In the genomic region with DNA sequence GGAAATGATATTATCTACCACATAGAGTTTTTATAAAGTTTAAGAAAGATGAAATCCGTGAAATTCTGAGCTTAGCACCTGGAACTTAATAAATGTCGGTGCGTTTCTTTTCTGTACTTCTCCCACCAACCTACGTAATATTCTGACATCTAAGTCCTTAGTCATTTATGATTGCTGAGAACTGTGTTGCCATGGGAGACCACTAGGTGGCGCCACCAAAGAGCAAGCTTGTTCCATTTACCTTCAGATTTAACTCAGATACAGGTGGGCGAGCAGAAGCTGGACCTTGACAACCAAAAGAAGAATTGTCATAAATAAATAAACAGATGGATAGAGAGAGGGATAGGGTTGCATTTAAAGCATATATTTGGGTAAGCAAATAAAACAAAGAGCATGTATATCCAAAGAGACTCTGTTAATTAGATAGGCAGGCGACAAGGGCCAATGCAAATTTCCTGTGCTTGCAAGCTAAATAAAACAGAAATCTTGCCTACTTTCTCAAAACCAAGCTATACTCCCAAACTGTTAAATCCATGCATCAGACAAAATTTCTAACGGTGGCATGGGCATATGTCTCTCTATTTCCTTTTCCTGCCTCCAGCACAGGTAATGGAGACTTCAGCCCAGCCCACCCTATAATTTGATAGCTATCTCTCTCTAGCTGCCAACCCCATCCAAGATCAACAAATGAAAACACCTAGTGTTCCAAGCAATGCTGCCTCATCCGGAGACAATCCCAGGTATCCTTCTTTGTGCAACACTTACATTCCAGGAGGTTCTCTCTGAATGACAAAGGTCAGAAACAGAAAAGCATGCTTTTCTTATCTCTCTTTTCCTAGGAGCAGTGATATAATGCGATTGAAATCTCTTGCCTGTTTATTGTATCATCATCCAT, we compare ENCODE assay signal across 9 cellular contexts.
DNase-seq lines count a peak whose midpoint lies in the region; ATAC-seq and TF ChIP-seq lines count a peak whose summit lies in the region.
"Had no signal": no experiment of that assay in that cellular context is flagged by ENCODE, and none has a peak within 500 bp of the region (broad histone marks: within the 10 kb centered on the region; RNA-seq: fewer than 3 reads in every experiment).

No MANE protein-coding gene starts in this region.

- peaks cover 18% of the 10 kb centered on the region; the same call in 1 of the 2 replicates for H3F3A ChIP-seq in GM23248 (ENCODE audit: insufficient read depth)

- no peaks in the 10 kb centered on the region for H3K9me2 ChIP-seq in GM23248 (ENCODE audit: insufficient read depth)

- no peak overlapping the region for H3K27ac ChIP-seq in GM23248
- no peak overlapping the region for H3K27ac ChIP-seq in CD4-positive, alpha-beta memory T cell (ENCODE audit: low read depth, low read length)
- H3K27ac ChIP-seq: BLaER1 treated with 17β-estradiol and CSF1 and Interleukin-3, amounts not matched to agents 10 nM and 100 nM had no signal

- in situ Hi-C loops in GM23248 (cut with MboI), result no loop called here

- H3K9ac ChIP-seq in GM23248, result no peak overlapping the region
- H3K9ac ChIP-seq: BLaER1 treated with 17β-estradiol and CSF1 and Interleukin-3, amounts not matched to agents 10 nM and 100 nM had no signal

- TF ChIP-seq CTCF in choroid plexus epithelial cell (conservative IDR thresholded peaks at IDR 0.05; ENCODE audit: low read depth, low read length) (peak; percentile 91), mucosa of descending colon (IDR thresholded peaks at IDR 0.05) (peak; percentile 59)

- H3K4me3 ChIP-seq in GM23248 (no peak overlapping the region), choroid plexus epithelial cell (ENCODE audit: low read depth, low read length) (no peak overlapping the region), mucosa of descending colon (no peak overlapping the region)
- no peak overlapping the region for H3K4me3 ChIP-seq in CD4-positive, alpha-beta memory T cell (ENCODE audit: low read length in 2 of 2)
- H3K4me3 ChIP-seq: BLaER1 treated with 17β-estradiol and CSF1 and Interleukin-3, amounts not matched to agents 10 nM and 100 nM had no signal

- POLR2A ChIA-PET in CD4-positive, alpha-beta memory T cell (lab: Charles Lee; ENCODE audit: partially characterized antibody), result no interaction called here

- 82 to 83% methylated on average over 10 of the region's 10 CpGs for WGBS in GM23248 (ENCODE audit: low coverage in 1 of 2, low lambda C conversion rate in 2 of 2, missing lambda C conversion rate in 2 of 2), 2 experiments

- peak; percentile 50 for ATAC-seq in mucosa of descending colon

- H3K36me3 ChIP-seq in GM23248 (ENCODE audit: low read depth), result no peaks in the 10 kb centered on the region
- H3K36me3 ChIP-seq in mucosa of descending colon (ENCODE audit: low read depth), result no peaks in the 10 kb centered on the region
- H3K36me3 ChIP-seq in CD4-positive, alpha-beta memory T cell (ENCODE audit: insufficient read depth, low read length), result no peaks in the 10 kb centered on the region
- H3K36me3 ChIP-seq: BLaER1 treated with 17β-estradiol and CSF1 and Interleukin-3, amounts not matched to agents 10 nM and 100 nM had no signal

- H3K9me3 Mint-ChIP-seq in CD4-positive, alpha-beta memory T cell, result peaks cover 2 to 22% (median 8%) of the 10 kb centered on the region in 8 donors

- H3K79me2 ChIP-seq in GM23248 (ENCODE audit: insufficient read depth), result no peaks in the 10 kb centered on the region

- no peaks in the 10 kb centered on the region for H3K9me3 ChIP-seq in GM23248 (ENCODE audit: low read depth)
- no peaks in the 10 kb centered on the region for H3K9me3 ChIP-seq in mucosa of descending colon
- H3K9me3 ChIP-seq in CD4-positive, alpha-beta memory T cell (ENCODE audit: control insufficient read depth in 1 of 2, low read length in 2 of 2), result no peaks in the 10 kb centered on the region
- H3K9me3 ChIP-seq: BLaER1 treated with 17β-estradiol and CSF1 and Interleukin-3, amounts not matched to agents 10 nM and 100 nM had no signal

- H3K4me1 ChIP-seq in GM23248 (ENCODE audit: insufficient read depth), result peaks cover 30% of the 10 kb centered on the region
- H3K4me1 ChIP-seq in mucosa of descending colon (ENCODE audit: low read depth), result no peaks in the 10 kb centered on the region
- no peaks in the 10 kb centered on the region for H3K4me1 ChIP-seq in CD4-positive, alpha-beta memory T cell (ENCODE audit: insufficient read depth, low read length)

- H3K4me1 Mint-ChIP-seq in CD4-positive, alpha-beta memory T cell, result no peaks in the 10 kb centered on the region

- H3K36me3 Mint-ChIP-seq in CD4-positive, alpha-beta memory T cell, result no peaks in the 10 kb centered on the region

- no peak overlapping the region for H3K4me2 ChIP-seq in GM23248 (ENCODE audit: unreplicated experiment)
- H3K4me2 ChIP-seq: BLaER1 treated with 17β-estradiol and CSF1 and Interleukin-3, amounts not matched to agents 10 nM and 100 nM had no signal

- no peaks in the 10 kb centered on the region for H4K20me1 ChIP-seq in GM23248 (ENCODE audit: insufficient read depth)
- H4K20me1 ChIP-seq: BLaER1 treated with 17β-estradiol and CSF1 and Interleukin-3, amounts not matched to agents 10 nM and 100 nM had no signal

- intact Hi-C loops in mucosa of descending colon (cut with DNase I, micrococcal nuclease), result no loop called here
- intact Hi-C loops in CD4-positive, alpha-beta memory T cell (cut with micrococcal nuclease), result no loop called here

- no peak overlapping the region for H3K27ac Mint-ChIP-seq in CD4-positive, alpha-beta memory T cell

- no peak overlapping the region for H2AFZ ChIP-seq in GM23248

- H3K27me3 ChIP-seq in GM23248 (replicated peaks; ENCODE audit: insufficient read depth), result no peaks in the 10 kb centered on the region
- no peaks in the 10 kb centered on the region for H3K27me3 ChIP-seq in CD4-positive, alpha-beta memory T cell (ENCODE audit: insufficient read depth, low read length)
- H3K27me3 ChIP-seq: BLaER1 treated with 17β-estradiol and CSF1 and Interleukin-3, amounts not matched to agents 10 nM and 100 nM had no signal

- peak; percentile 18 for DNase-seq in NCI-H2029 (lab: John Stamatoyannopoulos, UW)
- DNase-seq in NCI-H2029 treated with DMSO at 0.1 percent for 48 hours (lab: John Stamatoyannopoulos, UW), result no peak
- peak; percentile 28 for DNase-seq in GM23248
- DNase-seq in NCI-H526 treated with DMSO at 0.1 percent for 48 hours (lab: John Stamatoyannopoulos, UW), result peak; percentile 98
- peak; percentile 73 for DNase-seq in choroid plexus epithelial cell (ENCODE audit: low read depth)
- DNase-seq in mucosa of descending colon, result peak in 2 of 3 donors; percentile 43 to 51
- DNase-seq in CD4-positive, alpha-beta memory T cell, result no peak
- no peak for DNase-seq in SIG-M5 treated with dmso at 0.1 percent for 504 hours (lab: John Stamatoyannopoulos, UW; ENCODE audit: unreplicated experiment)

- H3K27me3 Mint-ChIP-seq in CD4-positive, alpha-beta memory T cell, result no peaks in the 10 kb centered on the region

- no peak overlapping the region for H3K4me3 Mint-ChIP-seq in CD4-positive, alpha-beta memory T cell

- CTCF ChIA-PET in CD4-positive, alpha-beta memory T cell (lab: Charles Lee; ENCODE audit: partially characterized antibody), result no interaction called here

Comparison
In these comparisons a context has a peak if more than half of its experiments do, and no peak if none do; other contexts are left out.
1. DNase-seq: peak in NCI-H2029 (single experiment), GM23248 (single experiment), NCI-H526 treated with DMSO at 0.1 percent for 48 hours (single experiment), choroid plexus epithelial cell (single experiment) and mucosa of descending colon (2 of 3); none in NCI-H2029 treated with DMSO at 0.1 percent for 48 hours (single experiment), CD4-positive, alpha-beta memory T cell (0 of 5) and SIG-M5 treated with dmso at 0.1 percent for 504 hours (single experiment).